ENCODE assay signal across 22 cellular contexts in the genomic region with DNA sequence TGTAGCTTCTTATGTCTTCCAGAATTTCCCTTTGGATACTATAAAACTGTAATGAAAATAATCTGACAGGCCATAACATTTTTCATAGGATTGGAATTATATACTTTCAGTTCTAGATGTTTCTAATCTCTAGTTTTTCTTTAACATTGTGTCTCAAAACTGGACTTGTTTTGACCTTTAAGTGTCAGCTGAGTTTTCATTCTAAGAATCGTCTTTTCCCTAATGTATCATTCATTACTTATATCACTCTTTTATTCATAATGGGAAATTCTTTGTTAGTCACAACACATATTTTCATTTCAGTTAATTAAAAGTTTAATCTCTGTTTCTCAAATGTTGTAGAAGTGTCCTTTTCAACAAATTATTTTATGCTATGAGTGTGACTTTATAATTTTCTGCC. TPM values are rescaled to one million over a fixed set of nuclear protein-coding genes. Genes with fewer than 3 reads are reported as not detected.
DNase-seq lines count a peak whose midpoint lies in the region; ATAC-seq and TF ChIP-seq lines count a peak whose summit lies in the region.
"Had no signal": no experiment of that assay in that cellular context is flagged by ENCODE, and none has a peak within 500 bp of the region (broad histone marks: within the 10 kb centered on the region; RNA-seq: fewer than 3 reads in every experiment).

No MANE protein-coding gene starts in this region.

- no peak overlapping the region for H3K27ac ChIP-seq in naive thymus-derived CD4-positive, alpha-beta T cell (ENCODE audit: low read depth, low read length)
- H3K27ac ChIP-seq: BLaER1, KMS-11 had no signal

- H3K9me3 Mint-ChIP-seq in activated T-cell treated with anti-CD3 and anti-CD28 coated beads, Interleukin-2, amount 50 U/mL, for 24 hours, result peaks cover 9% of the 10 kb centered on the region
- H3K9me3 Mint-ChIP-seq in WTC11 (no peaks in the 10 kb centered on the region), nephron progenitor cell (no peaks in the 10 kb centered on the region)
- H3K9me3 Mint-ChIP-seq in activated T-helper 1 cell treated with anti-CD3 and anti-CD28 coated beads, Interleukin-12 subunit alpha, Interleukin-12 subunit beta, Interleukin-2, Interleukin-4 antibody, amounts not matched to agents 30 ng/mL and 10 ng/mL and 1 ng/mL, durations not matched to agents 14 hours and 24 hours and 36 hours, result peaks cover 16% of the 10 kb centered on the region
- H3K9me3 Mint-ChIP-seq in naive thymus-derived CD4-positive, alpha-beta T cell, result peaks cover 0 to 16% (median 0%) of the 10 kb centered on the region in 11 donors
- H3K9me3 Mint-ChIP-seq: CD4-positive, alpha-beta T cell had no signal

- no peaks in the 10 kb centered on the region for H3K9me3 ChIP-seq in naive thymus-derived CD4-positive, alpha-beta T cell (ENCODE audit: control insufficient read depth in 2 of 3, low read length in 3 of 3)
- H3K9me3 ChIP-seq: BLaER1 had no signal

- H3K4me1 ChIP-seq in naive thymus-derived CD4-positive, alpha-beta T cell (ENCODE audit: control insufficient read depth in 2 of 2, insufficient read depth in 2 of 2, low read length in 2 of 2), result peaks cover 0 to 9% of the 10 kb centered on the region in 2 donors
- H3K4me1 ChIP-seq: BLaER1 had no signal

- peaks cover 69% of the 10 kb centered on the region for H3K4me1 Mint-ChIP-seq in activated T-cell treated with anti-CD3 and anti-CD28 coated beads, Interleukin-2, amount 50 U/mL, for 24 hours (ENCODE audit: low read depth)
- peaks cover 3% of the 10 kb centered on the region; the same call in 1 of the 2 replicates for H3K4me1 Mint-ChIP-seq in WTC11
- H3K4me1 Mint-ChIP-seq in activated T-helper 1 cell treated with anti-CD3 and anti-CD28 coated beads, Interleukin-12 subunit alpha, Interleukin-12 subunit beta, Interleukin-2, Interleukin-4 antibody, amounts not matched to agents 30 ng/mL and 10 ng/mL and 1 ng/mL, durations not matched to agents 14 hours and 24 hours and 36 hours (ENCODE audit: low read depth), result peaks cover 56% of the 10 kb centered on the region
- H3K4me1 Mint-ChIP-seq in nephron progenitor cell, result peaks cover 14% of the 10 kb centered on the region
- peaks cover 7 to 60% (median 26%) of the 10 kb centered on the region in 7 donors for H3K4me1 Mint-ChIP-seq in naive thymus-derived CD4-positive, alpha-beta T cell

- no peaks in the 10 kb centered on the region for H3K27me3 ChIP-seq in naive thymus-derived CD4-positive, alpha-beta T cell (ENCODE audit: control insufficient read depth in 2 of 2, insufficient read depth in 2 of 2, low read length in 2 of 2)
- H3K27me3 ChIP-seq: BLaER1 had no signal

- H3K27me3 Mint-ChIP-seq in activated T-cell treated with anti-CD3 and anti-CD28 coated beads, Interleukin-2, amount 50 U/mL, for 24 hours, result no peaks in the 10 kb centered on the region
- H3K27me3 Mint-ChIP-seq in WTC11 (ENCODE audit: low read depth) (no peaks in the 10 kb centered on the region), nephron progenitor cell (ENCODE audit: low read depth, poor library complexity) (no peaks in the 10 kb centered on the region)
- no peaks in the 10 kb centered on the region for H3K27me3 Mint-ChIP-seq in activated T-helper 1 cell treated with anti-CD3 and anti-CD28 coated beads, Interleukin-12 subunit alpha, Interleukin-12 subunit beta, Interleukin-2, Interleukin-4 antibody, amounts not matched to agents 30 ng/mL and 10 ng/mL and 1 ng/mL, durations not matched to agents 14 hours and 24 hours and 36 hours (ENCODE audit: insufficient read depth)
- H3K27me3 Mint-ChIP-seq in naive thymus-derived CD4-positive, alpha-beta T cell, result no peaks in the 10 kb centered on the region
- H3K27me3 Mint-ChIP-seq: CD4-positive, alpha-beta T cell had no signal

- H3K36me3 ChIP-seq in naive thymus-derived CD4-positive, alpha-beta T cell (ENCODE audit: control insufficient read depth in 2 of 3, insufficient read depth in 3 of 3, low read length in 3 of 3), result no peaks in the 10 kb centered on the region

- no peak overlapping the region for H3K4me3 ChIP-seq in naive thymus-derived CD4-positive, alpha-beta T cell (ENCODE audit: low read length)
- H3K4me3 ChIP-seq: BLaER1, GM12878 had no signal

- TF ChIP-seq CTCF in WTC11 (IDR thresholded peaks at IDR 0.05), result no peak
- TF ChIP-seq CTCF in nephron progenitor cell (IDR thresholded peaks at IDR 0.05), result no peak

- POLR2A ChIA-PET in WTC11 (lab: Charles Lee), result no interaction called here
- POLR2A ChIA-PET in naive thymus-derived CD4-positive, alpha-beta T cell (lab: Charles Lee), result interaction anchor here (1.1 kb wide), 1 partner anchor 10 kb away, joined by 8 read pairs; no protein-coding TSS in a partner anchor

- peak overlapping the region; percentile 63 for H3K4me3 Mint-ChIP-seq in activated T-cell treated with anti-CD3 and anti-CD28 coated beads, Interleukin-2, amount 50 U/mL, for 24 hours
- H3K4me3 Mint-ChIP-seq in WTC11 (no peak overlapping the region), nephron progenitor cell (no peak overlapping the region)
- H3K4me3 Mint-ChIP-seq in activated T-helper 1 cell treated with anti-CD3 and anti-CD28 coated beads, Interleukin-12 subunit alpha, Interleukin-12 subunit beta, Interleukin-2, Interleukin-4 antibody, amounts not matched to agents 30 ng/mL and 10 ng/mL and 1 ng/mL, durations not matched to agents 14 hours and 24 hours and 36 hours, result peak overlapping the region; percentile 53
- no peak overlapping the region for H3K4me3 Mint-ChIP-seq in naive thymus-derived CD4-positive, alpha-beta T cell
- H3K4me3 Mint-ChIP-seq: CD4-positive, alpha-beta T cell had no signal

- ATAC-seq in WTC11, result no peak
- no peak for ATAC-seq in naive thymus-derived CD4-positive, alpha-beta T cell
- ATAC-seq: GM12878, Panc1 had no signal

- intact Hi-C loops in activated T-helper 1 cell treated with anti-CD3 and anti-CD28 coated beads, Interleukin-12 subunit alpha, Interleukin-12 subunit beta, Interleukin-2, Interleukin-4 antibody, amounts not matched to agents 30 ng/mL and 10 ng/mL and 1 ng/mL, durations not matched to agents 14 hours and 24 hours and 36 hours (cut with micrococcal nuclease), result loop anchor here (1.0 kb wide), 3 partner anchors 8 to 12 kb away; a partner anchor contains a TSS
- intact Hi-C loops in naive thymus-derived CD4-positive, alpha-beta T cell (cut with micrococcal nuclease), result loop anchor here in 1 of 2 donors (1.0 kb wide), 1 partner anchor 8 kb away; no protein-coding TSS in a partner anchor

- peak overlapping the region; percentile 97 for H3K27ac Mint-ChIP-seq in activated T-cell treated with anti-CD3 and anti-CD28 coated beads, Interleukin-2, amount 50 U/mL, for 24 hours
- H3K27ac Mint-ChIP-seq in WTC11, result 0 out of 2 replicates have a peak overlapping the region, but pooled peaks have one; percentile 49
- H3K27ac Mint-ChIP-seq in activated T-helper 1 cell treated with anti-CD3 and anti-CD28 coated beads, Interleukin-12 subunit alpha, Interleukin-12 subunit beta, Interleukin-2, Interleukin-4 antibody, amounts not matched to agents 30 ng/mL and 10 ng/mL and 1 ng/mL, durations not matched to agents 14 hours and 24 hours and 36 hours, result peak overlapping the region; percentile 89
- peak overlapping the region; percentile 14 for H3K27ac Mint-ChIP-seq in nephron progenitor cell
- H3K27ac Mint-ChIP-seq in naive thymus-derived CD4-positive, alpha-beta T cell, result peak overlapping the region in 1 of 9 donors; percentile 68
- H3K27ac Mint-ChIP-seq: CD4-positive, alpha-beta T cell had no signal

- CTCF ChIA-PET in WTC11 (lab: Charles Lee), result no interaction called here
- CTCF ChIA-PET in naive thymus-derived CD4-positive, alpha-beta T cell (lab: Charles Lee), result interaction anchor here (1.2 kb wide), 1 partner anchor 9 kb away, joined by 8 read pairs; no protein-coding TSS in a partner anchor

- no peak for DNase-seq in activated T-cell treated with anti-CD3 and anti-CD28 coated beads, Interleukin-2, amount 50 U/mL, for 24 hours
- DNase-seq in activated T-cell treated with anti-CD3 and anti-CD28 coated beads, Interleukin-2, amount 50 U/mL, for 1 hour, result no peak
- DNase-seq in WTC11 (ENCODE audit: low spot score), result no peak
- no peak for DNase-seq in activated T-helper 1 cell treated with anti-CD3 and anti-CD28 coated beads, Interleukin-12 subunit alpha, Interleukin-12 subunit beta, Interleukin-2, Interleukin-4 antibody, amounts not matched to agents 30 ng/mL and 10 ng/mL and 1 ng/mL, durations not matched to agents 14 hours and 24 hours and 36 hours (ENCODE audit: low spot score)
- DNase-seq in nephron progenitor cell, result no peak
- no peak for DNase-seq in NCI-H146 treated with DMSO at 0.1 percent for 48 hours (lab: John Stamatoyannopoulos, UW; ENCODE audit: unreplicated experiment)
- no peak for DNase-seq in naive thymus-derived CD4-positive, alpha-beta T cell
- DNase-seq: CD4-positive, alpha-beta T cell; COR-L47; DMS79; IMR-90; NCI-H1092 treated with DMSO at 0.1 percent for 48 hours; NCI-H1436 treated with DMSO at 0.1 percent for 48 hours; NCI-H2081; NCI-H2171; NCI-H345; NCI-H524 treated with DMSO at 0.1 percent for 48 hours; NCI-H82 had no signal

- H3K36me3 Mint-ChIP-seq in activated T-cell treated with anti-CD3 and anti-CD28 coated beads, Interleukin-2, amount 50 U/mL, for 24 hours (ENCODE audit: low read depth), result peaks cover 37% of the 10 kb centered on the region
- H3K36me3 Mint-ChIP-seq in WTC11 (peaks cover 25% of the 10 kb centered on the region), nephron progenitor cell (ENCODE audit: low read depth) (peaks cover 51% of the 10 kb centered on the region)
- H3K36me3 Mint-ChIP-seq in activated T-helper 1 cell treated with anti-CD3 and anti-CD28 coated beads, Interleukin-12 subunit alpha, Interleukin-12 subunit beta, Interleukin-2, Interleukin-4 antibody, amounts not matched to agents 30 ng/mL and 10 ng/mL and 1 ng/mL, durations not matched to agents 14 hours and 24 hours and 36 hours (ENCODE audit: low read depth), result peaks cover 33% of the 10 kb centered on the region
- peaks cover 0 to 45% (median 2%) of the 10 kb centered on the region in 5 donors for H3K36me3 Mint-ChIP-seq in naive thymus-derived CD4-positive, alpha-beta T cell

TF ChIP-seq in WTC11, 78 proteins besides CTCF, POLR2A, EP300 and RAD21 (continues in another document):
- no peak for TF ChIP-seq NR3C1 (CRISPR knock-in tag; conservative IDR thresholded peaks at IDR 0.05; ENCODE audit: low read depth)
- TF ChIP-seq NR1H2 (CRISPR knock-in tag; IDR thresholded peaks at IDR 0.05), result no peak

RNA-seq across cellular contexts. Expression of a gene that starts 11.9 kb away (rescaled TPM):
- total RNA-seq in WTC11 (2021), result 0.17 to 0.32 TPM in 2 of 3 replicates, not detected in the other
- 172 and 191 TPM in 2 replicates for total RNA-seq in activated T-helper 1 cell treated with anti-CD3 and anti-CD28 coated beads, Interleukin-12 subunit alpha, Interleukin-12 subunit beta, Interleukin-2, Interleukin-4 antibody, amounts not matched to agents 30 ng/mL and 10 ng/mL and 1 ng/mL, durations not matched to agents 14 hours and 24 hours and 36 hours
- 100 to 1,000 TPM in 1 of 5 experiments, 10 to 100 TPM in 4; 16.0 to 251 (median 63.4) TPM for total RNA-seq in naive thymus-derived CD4-positive, alpha-beta T cell
- polyA plus RNA-seq in naive thymus-derived CD4-positive, alpha-beta T cell, result 100 to 1,000 TPM in 1 of 2 donors, 10 to 100 TPM in 1; 65.5 to 162 TPM
- total RNA-seq: GM12878, IMR-90 had no signal
- polyA plus RNA-seq: IMR-90 had no signal

Comparison
In these comparisons a context has a peak if more than half of its experiments do, and no peak if none do; other contexts are left out.
1. H3K4me3 Mint-ChIP-seq: peak in activated T-cell treated with anti-CD3 and anti-CD28 coated beads, Interleukin-2, amount 50 U/mL, for 24 hours (single experiment) and activated T-helper 1 cell treated with anti-CD3 and anti-CD28 coated beads, Interleukin-12 subunit alpha, Interleukin-12 subunit beta, Interleukin-2, Interleukin-4 antibody, amounts not matched to agents 30 ng/mL and 10 ng/mL and 1 ng/mL, durations not matched to agents 14 hours and 24 hours and 36 hours (single experiment); none in WTC11 (single experiment), nephron progenitor cell (single experiment) and naive thymus-derived CD4-positive, alpha-beta T cell (0 of 10).
2. RNA of a gene that starts 11.9 kb away (total RNA-seq): 172 to 191 TPM in activated T-helper 1 cell treated with anti-CD3 and anti-CD28 coated beads, Interleukin-12 subunit alpha, Interleukin-12 subunit beta, Interleukin-2, Interleukin-4 antibody, amounts not matched to agents 30 ng/mL and 10 ng/mL and 1 ng/mL, durations not matched to agents 14 hours and 24 hours and 36 hours and 16.0 to 251 TPM in naive thymus-derived CD4-positive, alpha-beta T cell; 0.17 to 0.32 TPM in WTC11; every median in the first group is over 10 times any median in the second.